In genomic region chr20:17569616-17570346, GRCh38 we compare ENCODE assay signal across 8 cellular contexts. TPM values are rescaled to one million over a fixed set of nuclear protein-coding genes. Genes with fewer than 3 reads are reported as not detected.
DNase-seq lines count a peak whose midpoint lies in the region; ATAC-seq and TF ChIP-seq lines count a peak whose summit lies in the region.

DSTN (plus strand) TSS chr20:17570075; CDS start chr20:17570209, 134 bp downstream.

- no peaks in the 10 kb centered on the region; the same call in 1 of the 2 replicates for H3K36me3 ChIP-seq in PC-3 (ENCODE audit: low read depth, low read length)
- H3K36me3 ChIP-seq in mucosa of rectum (ENCODE audit: control insufficient read depth in 2 of 2, insufficient read depth in 2 of 2, low read length in 2 of 2), result no peaks in the 10 kb centered on the region

- H3K27me3 Mint-ChIP-seq in IgD-negative memory B cell, result peaks cover 6% of the 10 kb centered on the region
- H3K27me3 Mint-ChIP-seq in activated T-cell treated with anti-CD3 and anti-CD28 coated beads, Interleukin-2, amount 50 U/mL, for 24 hours, result peaks cover 17% of the 10 kb centered on the region

- peak within 1 kb of the TSS; percentile 97 for H3K4me2 ChIP-seq in PC-3 (ENCODE audit: low read length)

- no peak for TF ChIP-seq CTCF in PC-3 (conservative IDR thresholded peaks at IDR 0.05; ENCODE audit: low read depth, low read length)

- peaks cover 41% of the 10 kb centered on the region for H4K20me1 ChIP-seq in PC-3 (ENCODE audit: low read length)

- H3K4me3 ChIP-seq in PC-3 (ENCODE audit: low read length) (peak within 1 kb of the TSS; percentile 97), mucosa of rectum (ENCODE audit: low read length in 2 of 2) (peak within 1 kb of the TSS; percentile 92)

- no peaks in the 10 kb centered on the region for H3K36me3 Mint-ChIP-seq in IgD-negative memory B cell
- peaks cover 10% of the 10 kb centered on the region for H3K36me3 Mint-ChIP-seq in activated T-cell treated with anti-CD3 and anti-CD28 coated beads, Interleukin-2, amount 50 U/mL, for 24 hours (ENCODE audit: low read depth)

- H3K79me2 ChIP-seq in PC-3 (ENCODE audit: low read length), result peaks cover 61% of the 10 kb centered on the region

- H2AFZ ChIP-seq in PC-3 (ENCODE audit: low read length), result peak within 1 kb of the TSS; percentile 47

- peak within 1 kb of the TSS; percentile 90 to 99 (median 97) for H3K4me3 Mint-ChIP-seq in IgD-negative memory B cell
- peak within 1 kb of the TSS; percentile 89 for H3K4me3 Mint-ChIP-seq in activated T-cell treated with anti-CD3 and anti-CD28 coated beads, Interleukin-2, amount 50 U/mL, for 24 hours

- CTCF ChIA-PET in PC-3 (lab: Charles Lee), result interaction anchor here (0.8 to 1.3 kb wide), 3 partner anchors 12 to 64 kb away, joined by 3 to 8 read pairs (median 3); no protein-coding TSS in a partner anchor

- peak within 1 kb of the TSS; percentile 96 for H3K9ac ChIP-seq in PC-3 (ENCODE audit: low read length)
- peak within 1 kb of the TSS; percentile 86 to 99 for H3K9ac ChIP-seq in mucosa of rectum (ENCODE audit: low read depth in 1 of 2, low read length in 2 of 2)

- H3K9me3 Mint-ChIP-seq in IgD-negative memory B cell, result peaks cover 0 to 6% (median 4%) of the 10 kb centered on the region in 3 donors
- H3K9me3 Mint-ChIP-seq in activated T-cell treated with anti-CD3 and anti-CD28 coated beads, Interleukin-2, amount 50 U/mL, for 24 hours, result no peaks in the 10 kb centered on the region

- H3K4me1 ChIP-seq in PC-3 (ENCODE audit: insufficient read depth, low read length), result peaks cover 39% of the 10 kb centered on the region
- peaks cover 31 to 46% of the 10 kb centered on the region in 2 donors for H3K4me1 ChIP-seq in mucosa of rectum (ENCODE audit: control insufficient read depth in 2 of 2, insufficient read depth in 2 of 2, low read length in 2 of 2)

- peak; percentile 99 for DNase-seq in DMS53 (lab: John Stamatoyannopoulos, UW)
- peak; percentile 98 for DNase-seq in PC-3
- peak; percentile 93 for DNase-seq in activated T-cell treated with anti-CD3 and anti-CD28 coated beads, Interleukin-2, amount 50 U/mL, for 24 hours
- peak; percentile 89 to 94 for DNase-seq in erythroblast (lab: John Stamatoyannopoulos, UW)
- peak; percentile 90 for DNase-seq in stimulated activated CD8-positive, alpha-beta memory T cell treated with anti-CD3 and anti-CD28 coated beads, Interleukin-4, amount 100 ng/mL, for 48 hours

- intact Hi-C loops in PC-3 (cut with micrococcal nuclease), result loop anchor here (1.0 kb wide), 1 partner anchor 11 kb away; no protein-coding TSS in a partner anchor

- H3K27me3 ChIP-seq in PC-3 (ENCODE audit: low read length) (no peaks in the 10 kb centered on the region), mucosa of rectum (ENCODE audit: control insufficient read depth in 2 of 2, insufficient read depth in 2 of 2, low read length in 2 of 2) (no peaks in the 10 kb centered on the region)

- peak; percentile 88 for ATAC-seq in GM21576 (IDR thresholded peaks at IDR 0.05; ENCODE audit: unreplicated experiment)
- ATAC-seq in PC-3, result peak; percentile 71

- peaks cover 6 to 16% (median 6%) of the 10 kb centered on the region in 3 donors for H3K4me1 Mint-ChIP-seq in IgD-negative memory B cell
- peaks cover 28% of the 10 kb centered on the region for H3K4me1 Mint-ChIP-seq in activated T-cell treated with anti-CD3 and anti-CD28 coated beads, Interleukin-2, amount 50 U/mL, for 24 hours (ENCODE audit: low read depth)

- H3K27ac ChIP-seq in PC-3 (ENCODE audit: low read length) (peak within 1 kb of the TSS; percentile 89), mucosa of rectum (ENCODE audit: low read depth in 2 of 2, low read length in 2 of 2) (peak within 1 kb of the TSS; percentile 97 to 98)

- no peaks in the 10 kb centered on the region for H3F3A ChIP-seq in PC-3 (ENCODE audit: low read length, unreplicated experiment)

- no peaks in the 10 kb centered on the region for H3K9me2 ChIP-seq in PC-3 (replicated peaks; ENCODE audit: low read length)

- no TSS peak for BruUV-seq in PC-3 (replicated peaks; lab: Mats Ljungman, UMichigan)

- POLR2A ChIA-PET in PC-3 (lab: Charles Lee; ENCODE audit: unreplicated experiment), result interaction anchor here (0.6 to 1.1 kb wide), 9 partner anchors 11 to 841 kb away, joined by 3 to 26 read pairs (median 4); partner anchors contain the start of genes BFSP1 and RRBP1

- H3K9me3 ChIP-seq in PC-3 (ENCODE audit: low read length) (no peaks in the 10 kb centered on the region), mucosa of rectum (ENCODE audit: control insufficient read depth in 2 of 2, low read length in 2 of 2) (no peaks in the 10 kb centered on the region)

- TF ChIP-seq POLR2A in erythroblast (IDR thresholded peaks at IDR 0.05; ENCODE audit: low read length), result peak; percentile 75

- peak within 1 kb of the TSS; percentile 65 to 90 (median 87) for H3K27ac Mint-ChIP-seq in IgD-negative memory B cell
- peak within 1 kb of the TSS; percentile 92 for H3K27ac Mint-ChIP-seq in activated T-cell treated with anti-CD3 and anti-CD28 coated beads, Interleukin-2, amount 50 U/mL, for 24 hours

RNA-seq across cellular contexts. Expression of gene DSTN, which starts in this region (rescaled TPM):
- 32.1 TPM for polyA plus RNA-seq in IgD-negative memory B cell
- total RNA-seq in PC-3 (2014; rRNA removed), result 177 and 182 TPM in 2 replicates

Comparison
In these comparisons a context has a peak if more than half of its experiments do, and no peak if none do; other contexts are left out.
1. Peak in every context shown above with its lines: DNase-seq, ATAC-seq, H3K4me3 ChIP-seq and H3K27ac ChIP-seq.